Comparison of ENCODE assay signal across 1 cellular context in the genomic region with DNA sequence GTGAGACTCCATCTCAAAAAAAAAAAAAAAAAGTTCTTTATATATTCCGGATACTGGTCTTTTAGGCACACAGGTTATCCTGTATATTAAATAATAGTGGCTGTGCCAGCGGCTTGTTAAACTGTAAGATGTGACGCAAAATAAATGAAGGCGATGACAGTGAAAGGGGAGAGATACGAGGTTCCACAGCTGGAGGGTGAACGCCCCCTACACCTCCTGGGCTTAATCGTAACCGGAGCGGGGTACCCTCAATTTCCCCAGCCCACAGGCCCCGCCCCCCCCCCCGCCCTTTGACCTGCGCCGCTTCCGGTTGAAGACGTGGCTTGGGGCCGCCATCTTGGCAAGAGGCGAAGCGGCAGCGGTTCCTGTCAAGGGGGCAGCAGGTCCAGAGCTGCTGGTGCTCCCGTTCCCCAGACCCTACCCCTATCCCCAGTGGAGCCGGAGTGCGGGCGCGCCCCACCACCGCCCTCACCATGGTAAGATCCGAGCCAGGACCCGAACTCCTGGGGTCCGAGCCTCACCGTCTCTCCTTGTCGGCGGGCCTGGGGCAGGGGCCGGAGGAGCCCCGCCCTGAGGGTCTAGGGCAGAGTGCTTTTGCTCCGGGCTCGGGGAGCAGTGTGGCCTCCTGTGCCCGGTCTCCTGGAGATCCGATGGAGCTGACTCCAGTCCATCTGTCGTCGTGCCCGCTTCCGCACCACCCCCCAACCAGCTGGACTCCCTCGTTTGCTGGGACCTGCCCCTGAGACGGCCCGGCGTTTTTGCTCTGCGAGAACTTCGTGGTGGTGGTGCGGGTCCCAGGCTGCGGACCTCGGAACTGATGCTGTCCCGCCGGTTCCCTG.
TF ChIP-seq lines count a peak whose summit lies in the region.

A gene (plus strand): TSS at position 335 of the 839 bp plus-strand sequence. CDS start 139 bp downstream, at position 474.

TF ChIP-seq in GM23338, 12 proteins besides CTCF, POLR2A, EP300 and RAD21 (continued from another document):
- TF ChIP-seq JUNB (IDR thresholded peaks at IDR 0.05; ENCODE audit: unreplicated experiment) (no peak), STAT1 (IDR thresholded peaks at IDR 0.05; ENCODE audit: unreplicated experiment) (no peak)
